In the genomic region with DNA sequence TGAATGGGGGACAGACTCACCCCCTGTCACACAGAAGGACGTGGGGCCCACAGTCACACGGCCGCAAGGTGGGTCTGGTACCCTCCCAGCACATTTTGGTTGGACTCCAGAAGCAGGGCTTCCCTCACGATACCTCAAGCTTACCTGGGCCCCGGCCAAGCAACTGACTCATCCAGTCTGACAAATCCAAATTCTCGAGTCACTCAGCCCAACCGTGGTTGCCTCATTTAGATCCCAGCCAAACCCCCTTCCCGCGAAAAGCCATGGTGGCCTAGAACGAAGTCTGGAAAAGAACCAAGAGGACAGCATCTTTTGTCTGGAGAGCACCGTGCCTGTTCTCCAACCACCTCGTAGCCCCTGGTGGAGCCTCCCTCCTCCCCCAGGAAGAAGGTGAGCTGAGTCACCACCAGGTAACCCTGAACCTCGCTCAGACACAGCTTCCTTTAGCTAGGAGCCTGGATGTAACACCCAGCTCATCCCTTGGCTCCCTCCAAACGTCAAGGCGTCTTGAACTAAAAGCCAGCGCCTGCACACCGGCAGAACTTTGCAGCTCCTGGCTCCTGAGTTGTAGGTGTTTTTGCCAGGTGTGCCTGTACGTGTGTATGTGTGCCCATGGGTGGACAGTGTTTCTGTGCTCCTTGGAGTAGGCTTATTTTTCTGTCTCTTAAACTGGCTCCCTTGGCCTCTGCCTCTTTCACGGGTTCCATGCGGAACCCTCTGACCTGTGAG, we compare ENCODE assay signal across 11 cellular contexts.
A peak's percentile ranks its signal among the peaks of the same experiment; 100 is the strongest.
DNase-seq lines count a peak whose midpoint lies in the region; ATAC-seq and TF ChIP-seq lines count a peak whose summit lies in the region.
"Had no signal": no experiment of that assay in that cellular context is flagged by ENCODE, and none has a peak within 500 bp of the region (broad histone marks: within the 10 kb centered on the region; RNA-seq: fewer than 3 reads in every experiment).

No MANE protein-coding gene starts in this region.

- no peak overlapping the region for H3K4me3 ChIP-seq in subcutaneous abdominal adipose tissue (ENCODE audit: low read depth in 1 of 5, low read length in 5 of 5)
- H3K4me3 ChIP-seq: cardiac muscle cell had no signal

- CTCF ChIA-PET in activated CD4-positive, alpha-beta T cell treated with anti-CD3 and anti-CD28 coated beads, Interleukin-2, amount 10 ng/mL, durations not matched to agents 7 days and 5 days (lab: Charles Lee): interaction anchor here (0.8 to 0.9 kb wide), 3 partner anchors 11 to 42 kb away, joined by 3 read pairs; no protein-coding TSS in a partner anchor
- CTCF ChIA-PET in activated CD8-positive, alpha-beta T cell treated with anti-CD3 and anti-CD28 coated beads for 36 hours (lab: Charles Lee): interaction anchor here (0.8 to 1.0 kb wide), 2 partner anchors 13 to 119 kb away, joined by 3 read pairs; no protein-coding TSS in a partner anchor

- H3K27ac ChIP-seq in subcutaneous abdominal adipose tissue (ENCODE audit: low read depth, low read length): peak overlapping the region; percentile 17
- H3K27ac ChIP-seq: cardiac muscle cell had no signal

- intact Hi-C loops in activated CD8-positive, alpha-beta T cell treated with anti-CD3 and anti-CD28 coated beads for 36 hours (cut with micrococcal nuclease): loop anchor here (5.0 kb wide), 1 partner anchor 76 kb away; no protein-coding TSS in a partner anchor
- intact Hi-C loops in activated T-helper 2 cell treated with anti-CD3 and anti-CD28 coated beads, Interferon-gamma antibody, Interleukin-2, Interleukin-4, amounts not matched to agents 10 μg/mL and 5 μg/mL and 100 μg/mL, durations not matched to agents 14 hours and 24 hours and 36 hours (cut with micrococcal nuclease): loop anchor here (5.0 to 10.0 kb wide), 3 partner anchors 41 to 79 kb away; a partner anchor contains a TSS

- H3K4me1 ChIP-seq in subcutaneous abdominal adipose tissue (ENCODE audit: control insufficient read depth in 5 of 5, insufficient read depth in 5 of 5, low read length in 5 of 5): peaks cover 0 to 50% (median 31%) of the 10 kb centered on the region in 5 donors
- H3K4me1 ChIP-seq: BE2C had no signal

- POLR2A ChIA-PET in activated CD4-positive, alpha-beta T cell treated with anti-CD3 and anti-CD28 coated beads, Interleukin-2, amount 10 ng/mL, durations not matched to agents 7 days and 5 days (lab: Charles Lee): no interaction called here
- POLR2A ChIA-PET in activated CD8-positive, alpha-beta T cell treated with anti-CD3 and anti-CD28 coated beads for 36 hours (lab: Charles Lee): no interaction called here

- DNase-seq in activated CD4-positive, alpha-beta T cell treated with anti-CD3 and anti-CD28 coated beads, Interleukin-2, amount 10 ng/mL, durations not matched to agents 7 days and 5 days: no peak
- no peak for DNase-seq in activated CD4-positive, alpha-beta T cell treated with anti-CD3 and anti-CD28 coated beads for 1 hour
- peak; percentile 24 for DNase-seq in activated CD8-positive, alpha-beta T cell treated with anti-CD3 and anti-CD28 coated beads for 36 hours
- DNase-seq in immature natural killer cell (peak in 1 of 3 donors; percentile 11), NCI-H128 (lab: John Stamatoyannopoulos, UW; ENCODE audit: unreplicated experiment) (no peak), GM13976 (ENCODE audit: low spot score) (no peak)
- no peak for DNase-seq in activated T-helper 2 cell treated with anti-CD3 and anti-CD28 coated beads, Interferon-gamma antibody, Interleukin-2, Interleukin-4, amounts not matched to agents 10 μg/mL and 5 μg/mL and 100 μg/mL, durations not matched to agents 14 hours and 24 hours and 36 hours (ENCODE audit: low spot score)
- DNase-seq: BE2C, midbrain had no signal

- H3K36me3 ChIP-seq in subcutaneous abdominal adipose tissue (ENCODE audit: control insufficient read depth in 5 of 5, insufficient read depth in 5 of 5, low read length in 5 of 5): peaks cover 0 to 7% (median 0%) of the 10 kb centered on the region in 5 donors
- H3K36me3 ChIP-seq: BE2C, cardiac muscle cell had no signal

- no peaks in the 10 kb centered on the region for H3K9me3 ChIP-seq in subcutaneous abdominal adipose tissue (ENCODE audit: control insufficient read depth in 5 of 5, low read length in 5 of 5)
- H3K9me3 ChIP-seq: BE2C had no signal

- H3K9me3 Mint-ChIP-seq in activated CD4-positive, alpha-beta T cell treated with anti-CD3 and anti-CD28 coated beads, Interleukin-2, amount 10 ng/mL, durations not matched to agents 7 days and 5 days: peaks cover 4% of the 10 kb centered on the region
- H3K9me3 Mint-ChIP-seq in activated CD8-positive, alpha-beta T cell treated with anti-CD3 and anti-CD28 coated beads for 36 hours: no peaks in the 10 kb centered on the region
- H3K9me3 Mint-ChIP-seq in immature natural killer cell: no peaks in the 10 kb centered on the region
- H3K9me3 Mint-ChIP-seq in activated T-helper 2 cell treated with anti-CD3 and anti-CD28 coated beads, Interferon-gamma antibody, Interleukin-2, Interleukin-4, amounts not matched to agents 10 μg/mL and 5 μg/mL and 100 μg/mL, durations not matched to agents 14 hours and 24 hours and 36 hours: no peaks in the 10 kb centered on the region

- in situ Hi-C loops in GM13976 (cut with MboI; ENCODE audit: low sequenced_read_pairs, unreplicated experiment): no loop called here

- no peaks in the 10 kb centered on the region for H3K27me3 ChIP-seq in subcutaneous abdominal adipose tissue (ENCODE audit: control insufficient read depth in 5 of 5, insufficient read depth in 4 of 5, low read length in 5 of 5)
- H3K27me3 ChIP-seq: BE2C, cardiac muscle cell had no signal

- no peaks in the 10 kb centered on the region for H3K27me3 Mint-ChIP-seq in activated CD4-positive, alpha-beta T cell treated with anti-CD3 and anti-CD28 coated beads, Interleukin-2, amount 10 ng/mL, durations not matched to agents 7 days and 5 days
- no peaks in the 10 kb centered on the region for H3K27me3 Mint-ChIP-seq in activated CD8-positive, alpha-beta T cell treated with anti-CD3 and anti-CD28 coated beads for 36 hours
- peaks cover 54 to 63% (median 56%) of the 10 kb centered on the region in 3 donors for H3K27me3 Mint-ChIP-seq in immature natural killer cell (ENCODE audit: low read depth in 3 of 3)
- no peaks in the 10 kb centered on the region for H3K27me3 Mint-ChIP-seq in activated T-helper 2 cell treated with anti-CD3 and anti-CD28 coated beads, Interferon-gamma antibody, Interleukin-2, Interleukin-4, amounts not matched to agents 10 μg/mL and 5 μg/mL and 100 μg/mL, durations not matched to agents 14 hours and 24 hours and 36 hours (ENCODE audit: low read depth)

- no peak for TF ChIP-seq CTCF in activated CD8-positive, alpha-beta T cell treated with anti-CD3 and anti-CD28 coated beads for 36 hours (IDR thresholded peaks at IDR 0.05)
- no peak for TF ChIP-seq CTCF in GM13976 (IDR thresholded peaks at IDR 0.05; ENCODE audit: borderline replicate concordance, control extremely low read depth, extremely low read depth, insufficient read depth, missing control alignments)

- peak overlapping the region; percentile 69 for H3K27ac Mint-ChIP-seq in activated CD4-positive, alpha-beta T cell treated with anti-CD3 and anti-CD28 coated beads, Interleukin-2, amount 10 ng/mL, durations not matched to agents 7 days and 5 days
- peak overlapping the region; percentile 26 for H3K27ac Mint-ChIP-seq in activated CD8-positive, alpha-beta T cell treated with anti-CD3 and anti-CD28 coated beads for 36 hours
- peak overlapping the region; percentile 96 to 100 (median 98) for H3K27ac Mint-ChIP-seq in immature natural killer cell
- H3K27ac Mint-ChIP-seq in activated T-helper 2 cell treated with anti-CD3 and anti-CD28 coated beads, Interferon-gamma antibody, Interleukin-2, Interleukin-4, amounts not matched to agents 10 μg/mL and 5 μg/mL and 100 μg/mL, durations not matched to agents 14 hours and 24 hours and 36 hours: no peak overlapping the region

- peaks cover 83% of the 10 kb centered on the region for H3K4me1 Mint-ChIP-seq in activated CD4-positive, alpha-beta T cell treated with anti-CD3 and anti-CD28 coated beads, Interleukin-2, amount 10 ng/mL, durations not matched to agents 7 days and 5 days
- peaks cover 73% of the 10 kb centered on the region for H3K4me1 Mint-ChIP-seq in activated CD8-positive, alpha-beta T cell treated with anti-CD3 and anti-CD28 coated beads for 36 hours (ENCODE audit: low read depth)
- H3K4me1 Mint-ChIP-seq in immature natural killer cell: peaks cover 89 to 90% of the 10 kb centered on the region in 2 donors
- H3K4me1 Mint-ChIP-seq in activated T-helper 2 cell treated with anti-CD3 and anti-CD28 coated beads, Interferon-gamma antibody, Interleukin-2, Interleukin-4, amounts not matched to agents 10 μg/mL and 5 μg/mL and 100 μg/mL, durations not matched to agents 14 hours and 24 hours and 36 hours (ENCODE audit: low read depth): peaks cover 71% of the 10 kb centered on the region

- no peak overlapping the region for H3K9ac ChIP-seq in subcutaneous abdominal adipose tissue (ENCODE audit: low read length in 5 of 5)

- H3K36me3 Mint-ChIP-seq in activated CD4-positive, alpha-beta T cell treated with anti-CD3 and anti-CD28 coated beads, Interleukin-2, amount 10 ng/mL, durations not matched to agents 7 days and 5 days (ENCODE audit: low read depth): peaks cover 17% of the 10 kb centered on the region
- peaks cover 5% of the 10 kb centered on the region for H3K36me3 Mint-ChIP-seq in activated CD8-positive, alpha-beta T cell treated with anti-CD3 and anti-CD28 coated beads for 36 hours (ENCODE audit: low read depth)
- no peaks in the 10 kb centered on the region for H3K36me3 Mint-ChIP-seq in immature natural killer cell
- peaks cover 16% of the 10 kb centered on the region for H3K36me3 Mint-ChIP-seq in activated T-helper 2 cell treated with anti-CD3 and anti-CD28 coated beads, Interferon-gamma antibody, Interleukin-2, Interleukin-4, amounts not matched to agents 10 μg/mL and 5 μg/mL and 100 μg/mL, durations not matched to agents 14 hours and 24 hours and 36 hours (ENCODE audit: low read depth)

- H3K4me3 Mint-ChIP-seq in activated CD4-positive, alpha-beta T cell treated with anti-CD3 and anti-CD28 coated beads, Interleukin-2, amount 10 ng/mL, durations not matched to agents 7 days and 5 days: no peak overlapping the region
- no peak overlapping the region for H3K4me3 Mint-ChIP-seq in activated CD8-positive, alpha-beta T cell treated with anti-CD3 and anti-CD28 coated beads for 36 hours
- H3K4me3 Mint-ChIP-seq in immature natural killer cell: peak overlapping the region; percentile 61 to 88 (median 80)
- no peak overlapping the region for H3K4me3 Mint-ChIP-seq in activated T-helper 2 cell treated with anti-CD3 and anti-CD28 coated beads, Interferon-gamma antibody, Interleukin-2, Interleukin-4, amounts not matched to agents 10 μg/mL and 5 μg/mL and 100 μg/mL, durations not matched to agents 14 hours and 24 hours and 36 hours (ENCODE audit: low read depth)

- no peak for ATAC-seq in activated CD8-positive, alpha-beta T cell treated with anti-CD3 and anti-CD28 coated beads for 36 hours

Comparison
In these comparisons a context has a peak if more than half of its experiments do, and no peak if none do; other contexts are left out.
1. H3K4me3 Mint-ChIP-seq: peak in immature natural killer cell (5 of 5); none in activated CD4-positive, alpha-beta T cell treated with anti-CD3 and anti-CD28 coated beads, Interleukin-2, amount 10 ng/mL, durations not matched to agents 7 days and 5 days (single experiment), activated CD8-positive, alpha-beta T cell treated with anti-CD3 and anti-CD28 coated beads for 36 hours (single experiment) and activated T-helper 2 cell treated with anti-CD3 and anti-CD28 coated beads, Interferon-gamma antibody, Interleukin-2, Interleukin-4, amounts not matched to agents 10 μg/mL and 5 μg/mL and 100 μg/mL, durations not matched to agents 14 hours and 24 hours and 36 hours (single experiment).